ENCODE assay signal across 8 cellular contexts in the genomic region with DNA sequence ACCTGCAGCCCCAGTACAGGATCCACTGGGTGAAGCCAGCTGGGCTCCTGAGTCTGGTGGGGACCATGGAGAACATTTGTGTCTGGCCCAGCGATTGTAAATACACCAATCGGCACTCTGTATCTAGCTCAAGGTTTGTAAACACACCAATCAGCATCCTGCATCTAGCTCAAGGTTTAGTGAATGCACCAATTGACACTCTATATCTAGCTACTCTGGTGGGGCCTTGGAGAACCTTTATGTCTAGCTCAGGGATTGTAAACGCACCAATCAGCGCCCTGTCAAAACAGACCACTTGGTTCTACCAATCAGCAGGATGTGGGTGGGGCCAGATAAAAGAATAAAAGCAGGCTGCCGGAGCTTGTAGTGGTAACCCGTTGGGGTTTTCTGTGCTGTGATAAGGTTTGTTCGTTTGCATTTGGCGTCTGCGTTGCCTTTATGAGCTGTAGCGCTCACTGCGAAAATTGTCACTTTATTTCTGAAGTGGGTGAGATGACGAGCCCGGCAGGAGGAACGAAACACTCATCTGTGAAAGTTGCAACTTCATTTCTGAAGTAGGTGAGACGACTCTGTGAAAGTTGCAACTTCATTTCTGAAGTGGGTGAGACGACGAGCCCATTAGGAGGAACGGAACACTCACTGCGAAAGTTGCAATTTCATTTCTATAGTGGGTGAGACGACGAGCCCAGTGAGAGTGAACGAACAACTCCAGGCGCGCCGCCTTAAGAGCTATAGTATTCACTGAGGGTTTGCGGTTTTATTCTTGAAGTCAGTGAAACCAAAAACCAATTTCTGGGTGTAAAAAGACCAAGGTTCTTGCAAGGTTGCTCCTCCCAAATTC. TPM values are rescaled to one million over a fixed set of nuclear protein-coding genes. Genes with fewer than 3 reads are reported as not detected.
DNase-seq lines count a peak whose midpoint lies in the region; ATAC-seq and TF ChIP-seq lines count a peak whose summit lies in the region.

No MANE protein-coding gene starts in this region.

- CTCF ChIA-PET in RWPE1 (lab: Yijun Ruan, JAX) = interaction anchor here (0.6 to 1.3 kb wide), 2 partner anchors 12 to 59 kb away, joined by 3 to 4 read pairs; partner anchors contain the start of gene NQO2

- no peaks in the 10 kb centered on the region for H3K79me2 ChIP-seq in hepatocyte

- POLR2A ChIA-PET in RWPE1 (lab: Yijun Ruan, JAX; ENCODE audit: low non-redundant PET) = no interaction called here

- H3K27me3 ChIP-seq in hepatocyte = no peaks in the 10 kb centered on the region

- ATAC-seq in GM18520 (IDR thresholded peaks at IDR 0.05; ENCODE audit: unreplicated experiment) (peak; percentile 76), HG02763 (IDR thresholded peaks at IDR 0.05; ENCODE audit: unreplicated experiment) (peak; percentile 80)

- H3K4me1 ChIP-seq in hepatocyte (ENCODE audit: insufficient read depth) = no peaks in the 10 kb centered on the region

- peaks cover 7% of the 10 kb centered on the region for H3K36me3 Mint-ChIP-seq in activated naive CD4-positive, alpha-beta T cell treated with anti-CD3 and anti-CD28 coated beads, Interleukin-2, amount 50 U/mL, for 24 hours

- H3K36me3 ChIP-seq in hepatocyte (replicated peaks; ENCODE audit: insufficient read depth, low read depth) = no peaks in the 10 kb centered on the region

- H3K9me3 ChIP-seq in hepatocyte (ENCODE audit: low read depth) = no peaks in the 10 kb centered on the region

- peaks cover 71% of the 10 kb centered on the region for H3K4me1 Mint-ChIP-seq in activated naive CD4-positive, alpha-beta T cell treated with anti-CD3 and anti-CD28 coated beads, Interleukin-2, amount 50 U/mL, for 24 hours

- no peak overlapping the region for H3K4me3 ChIP-seq in hepatocyte

- H2AFZ ChIP-seq in hepatocyte = no peak overlapping the region

- TF ChIP-seq CTCF in hepatocyte (IDR thresholded peaks at IDR 0.05; ENCODE audit: poor library complexity) = no peak
- TF ChIP-seq CTCF in RWPE1 (conservative IDR thresholded peaks at IDR 0.05; ENCODE audit: low read depth) = no peak

- DNase-seq in RPMI8226 (peak; percentile 86), hepatocyte (ENCODE audit: low spot score) (no peak), RWPE1 (ENCODE audit: low spot score) (no peak), SW480 (ENCODE audit: low spot score) (no peak)
- peak; percentile 89 for DNase-seq in stimulated activated CD4-positive, alpha-beta T cell treated with anti-CD3 and anti-CD28 coated beads, Interleukin-4, amount 100 ng/mL, for 24 hours

- 89% methylated on average over 26 of the region's 26 CpGs for WGBS in hepatocyte (ENCODE audit: low lambda C conversion rate, missing lambda C conversion rate)

- H3K9me2 ChIP-seq in hepatocyte (replicated peaks; ENCODE audit: insufficient read depth) = no peaks in the 10 kb centered on the region

- no peaks in the 10 kb centered on the region for H3K9me3 Mint-ChIP-seq in activated naive CD4-positive, alpha-beta T cell treated with anti-CD3 and anti-CD28 coated beads, Interleukin-2, amount 50 U/mL, for 24 hours

- no peaks in the 10 kb centered on the region for H4K20me1 ChIP-seq in hepatocyte (ENCODE audit: insufficient read depth, poor library complexity, severe bottlenecking)

- H3K27ac ChIP-seq in hepatocyte (no peak overlapping the region), RWPE1 (no peak overlapping the region)

- H3K4me2 ChIP-seq in hepatocyte = no peak overlapping the region

- H3K4me3 Mint-ChIP-seq in activated naive CD4-positive, alpha-beta T cell treated with anti-CD3 and anti-CD28 coated beads, Interleukin-2, amount 50 U/mL, for 24 hours = peak overlapping the region; percentile 52

- H3K27ac Mint-ChIP-seq in activated naive CD4-positive, alpha-beta T cell treated with anti-CD3 and anti-CD28 coated beads, Interleukin-2, amount 50 U/mL, for 24 hours = peak overlapping the region; percentile 95

- no peaks in the 10 kb centered on the region for H3K27me3 Mint-ChIP-seq in activated naive CD4-positive, alpha-beta T cell treated with anti-CD3 and anti-CD28 coated beads, Interleukin-2, amount 50 U/mL, for 24 hours

RNA-seq across cellular contexts. Expression of gene SERPINB6, which starts 31.1 kb away (rescaled TPM):
- total RNA-seq in hepatocyte = 77.7 and 87.9 TPM in 2 replicates
- 109 and 117 TPM in 2 replicates for polyA plus RNA-seq in hepatocyte

RNA-seq across cellular contexts. Expression of gene SERPINB9, which starts 37.1 kb away (rescaled TPM):
- 37.2 and 51.1 TPM in 2 replicates for total RNA-seq in hepatocyte
- polyA plus RNA-seq in hepatocyte = 60.5 and 70.0 TPM in 2 replicates

RNA-seq across cellular contexts. Expression of gene NQO2, which starts 59.5 kb away (rescaled TPM):
- total RNA-seq in hepatocyte = 22.5 and 23.4 TPM in 2 replicates
- 28.6 and 38.5 TPM in 2 replicates for polyA plus RNA-seq in hepatocyte

Comparison
In these comparisons a context has a peak if more than half of its experiments do, and no peak if none do; other contexts are left out.
1. DNase-seq: peak in RPMI8226 (single experiment) and stimulated activated CD4-positive, alpha-beta T cell treated with anti-CD3 and anti-CD28 coated beads, Interleukin-4, amount 100 ng/mL, for 24 hours (single experiment); none in hepatocyte (single experiment), RWPE1 (single experiment) and SW480 (single experiment).